ENCODE assay signal across 11 cellular contexts in the genomic region with DNA sequence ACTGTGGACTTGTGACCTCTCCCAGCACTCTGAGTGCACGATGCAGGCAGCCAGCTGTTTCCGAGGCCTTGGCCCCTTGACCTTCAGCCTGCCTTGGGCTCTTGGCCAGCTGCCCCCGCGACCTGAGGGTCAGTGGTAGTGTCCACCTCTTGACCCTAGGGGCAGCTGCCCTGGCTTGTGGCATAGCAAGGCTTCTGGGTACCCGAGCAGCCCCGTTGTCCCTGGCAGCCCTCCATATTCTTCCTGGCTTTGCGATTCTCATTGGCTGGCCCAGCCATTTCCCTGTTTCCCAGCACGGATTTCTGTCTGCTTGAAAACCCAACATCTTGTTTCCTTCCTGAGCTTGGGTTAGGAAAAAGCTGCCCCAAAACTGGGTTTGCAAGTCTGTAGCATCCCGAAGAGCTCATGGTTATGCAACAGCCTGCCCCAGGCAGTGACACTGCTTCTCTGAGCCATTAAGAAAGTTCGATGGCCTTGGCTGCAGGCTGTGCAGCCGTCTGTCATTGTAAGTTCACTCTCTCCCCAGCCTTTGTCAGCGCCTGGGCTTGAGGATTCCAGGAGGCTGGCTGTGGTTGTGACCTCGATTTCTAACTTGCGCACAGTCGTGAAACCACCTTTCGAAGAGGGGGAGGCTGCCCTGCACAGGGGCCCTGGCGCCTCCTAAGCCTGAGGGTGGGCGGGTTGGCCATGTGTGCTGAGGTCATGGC. TPM values are rescaled to one million over a fixed set of nuclear protein-coding genes. Genes with fewer than 3 reads are reported as not detected.
A peak's percentile ranks its signal among the peaks of the same experiment; 100 is the strongest.
DNase-seq lines count a peak whose midpoint lies in the region; ATAC-seq and TF ChIP-seq lines count a peak whose summit lies in the region.
"Had no signal": no experiment of that assay in that cellular context is flagged by ENCODE, and none has a peak within 500 bp of the region (broad histone marks: within the 10 kb centered on the region; RNA-seq: fewer than 3 reads in every experiment).

No MANE protein-coding gene starts in this region.

- WGBS in sigmoid colon, 2 donors = 68 to 76% methylated on average over 18 of the region's 18 CpGs

- TF ChIP-seq POLR2A in sigmoid colon (IDR thresholded peaks at IDR 0.05) = no peak

- H3K9me3 ChIP-seq in sigmoid colon = no peaks in the 10 kb centered on the region

- no peak for ATAC-seq in GM18909 (IDR thresholded peaks at IDR 0.05; ENCODE audit: poor library complexity, unreplicated experiment)

- in situ Hi-C loops in G401 (cut with HindIII; ENCODE audit: low sequenced_read_pairs) = no loop called here

- H3K4me3 ChIP-seq in sigmoid colon = no peak overlapping the region

- H3K27ac ChIP-seq in layer of hippocampus (ENCODE audit: low read depth, low read length) (peak overlapping the region; percentile 84), sigmoid colon (peak overlapping the region; percentile 79 to 89 (median 84))

- TF ChIP-seq EP300 in sigmoid colon (IDR thresholded peaks at IDR 0.05) = no peak

- intact Hi-C loops in sigmoid colon (cut with DNase I) = loop anchor here (5.0 kb wide), 1 partner anchor 234 kb away; no protein-coding TSS in a partner anchor

- H3K4me1 ChIP-seq in sigmoid colon = peaks cover 0 to 67% (median 66%) of the 10 kb centered on the region in 4 donors

- peak; percentile 24 for DNase-seq in G401 (ENCODE audit: low spot score)
- DNase-seq in cerebellum (ENCODE audit: low spot score) = peak; percentile 26
- peak; percentile 88 for DNase-seq in sigmoid colon
- DNase-seq in GM20000 (ENCODE audit: low spot score) = no peak
- no peak for DNase-seq in NCI-H1694 (lab: John Stamatoyannopoulos, UW)
- DNase-seq in NCI-H82 treated with DMSO at 0.1 percent for 48 hours (lab: John Stamatoyannopoulos, UW; ENCODE audit: unreplicated experiment) = no peak
- DNase-seq: activated CD4-positive, alpha-beta T cell treated with anti-CD3 and anti-CD28 coated beads for 1 hour; activated naive CD4-positive, alpha-beta T cell; CD4-positive, CD25-positive, alpha-beta regulatory T cell had no signal

- H3K27me3 ChIP-seq in layer of hippocampus (ENCODE audit: control insufficient read depth, insufficient read depth, low read length) (no peaks in the 10 kb centered on the region), sigmoid colon (no peaks in the 10 kb centered on the region)

- H3K36me3 ChIP-seq in sigmoid colon = peaks cover 0 to 12% (median 0%) of the 10 kb centered on the region in 4 donors

- TF ChIP-seq CTCF in sigmoid colon (IDR thresholded peaks at IDR 0.05) (no peak), GM20000 (IDR thresholded peaks at IDR 0.05; ENCODE audit: extremely low read depth, missing control alignments) (no peak)

RNA-seq across cellular contexts. Expression of gene FBLN1, which starts 48.8 kb away (rescaled TPM):
- total RNA-seq in G401 (2014; rRNA removed; shearing (Covaris generic)) = 97.6 and 128 TPM in 2 replicates
- 45.0 TPM for total RNA-seq in cerebellum
- 100 to 1,000 TPM; 123 to 230 (median 205) TPM for total RNA-seq in sigmoid colon
- 10 to 100 TPM in 2 of 3 donors, 1 to 10 TPM in 1; 9.0 to 43.6 (median 33.0) TPM for polyA plus RNA-seq in sigmoid colon
- polyA plus RNA-seq: CD4-positive, CD25-positive, alpha-beta regulatory T cell had no signal

Comparison
In these comparisons a context has a peak if more than half of its experiments do, and no peak if none do; other contexts are left out.
1. DNase-seq: peak in G401 (single experiment), cerebellum (single experiment) and sigmoid colon (single experiment); none in GM20000 (single experiment), NCI-H1694 (single experiment) and NCI-H82 treated with DMSO at 0.1 percent for 48 hours (single experiment).